ENCODE assay signal across 12 cellular contexts in the genomic region with DNA sequence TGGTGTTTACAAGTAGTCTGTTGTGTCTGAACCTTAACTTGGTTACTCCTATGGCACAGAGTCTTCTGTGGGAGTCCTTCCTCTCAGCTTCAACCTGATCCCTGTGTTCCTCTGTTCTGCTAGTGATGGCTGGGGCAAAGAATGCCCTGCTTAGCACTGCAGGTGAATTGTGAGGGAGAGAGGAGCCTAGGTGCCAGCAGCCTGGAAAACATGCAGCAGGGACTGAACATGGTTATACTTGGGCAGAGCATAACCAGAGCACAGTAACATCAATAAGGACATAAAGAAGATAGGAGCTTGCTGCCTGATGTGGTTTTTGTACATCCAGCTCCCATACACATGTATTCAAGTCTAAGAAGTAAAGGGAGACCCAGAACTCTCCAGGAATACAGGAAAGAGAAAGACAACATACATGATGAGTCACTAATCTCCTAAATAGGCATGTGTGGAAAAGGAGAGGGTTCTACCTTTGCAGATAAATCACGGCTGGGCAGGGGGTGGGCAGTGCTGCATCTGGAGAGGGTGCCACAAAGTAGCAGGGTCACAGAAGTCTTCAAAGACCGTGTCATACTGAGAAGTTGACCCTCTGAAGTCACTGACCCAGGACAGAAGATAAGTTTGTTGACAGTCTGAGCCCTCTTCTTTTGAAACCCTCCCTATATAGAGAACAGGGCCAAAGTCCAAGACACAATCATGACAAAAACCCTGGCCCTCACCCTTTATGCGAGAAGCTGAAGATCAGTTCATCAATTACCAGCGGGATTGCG.
"Had no signal": no experiment of that assay in that cellular context is flagged by ENCODE, and none has a peak within 500 bp of the region (broad histone marks: within the 10 kb centered on the region; RNA-seq: fewer than 3 reads in every experiment).

No MANE protein-coding gene starts in this region.

- H3K27ac ChIP-seq: esophagus squamous epithelium, heart left ventricle, lower lobe of right lung, tibial nerve had no signal

- H3K9me3 ChIP-seq: esophagus squamous epithelium, heart left ventricle, lower lobe of right lung, tibial nerve had no signal

- ATAC-seq: activated CD8-positive, alpha-beta T cell treated with anti-CD3 and anti-CD28 coated beads, Interleukin-2, amount 10 ng/mL, durations not matched to agents 7 days and 5 days; heart left ventricle; lower lobe of right lung had no signal

- H3K4me1 ChIP-seq: lower lobe of right lung, tibial nerve had no signal

- H3K36me3 ChIP-seq: esophagus squamous epithelium, heart left ventricle, lower lobe of right lung, tibial nerve had no signal

- H3K4me3 ChIP-seq: esophagus squamous epithelium, heart left ventricle, lower lobe of right lung, tibial nerve had no signal

- DNase-seq: activated CD4-positive, alpha-beta T cell treated with anti-CD3 and anti-CD28 coated beads for 4 hours; activated CD8-positive, alpha-beta memory T cell treated with anti-CD3 and anti-CD28 coated beads, Interleukin-2, amount 50 U/mL, for 48 hours; activated CD8-positive, alpha-beta T cell treated with anti-CD3 and anti-CD28 coated beads, Interleukin-2, amount 10 ng/mL, durations not matched to agents 7 days and 5 days; activated naive CD8-positive, alpha-beta T cell treated with anti-CD3 and anti-CD28 coated beads, Interleukin-2, amount 10 ng/mL, durations not matched to agents 7 days and 5 days; aorta; esophagus squamous epithelium; foreskin melanocyte; kidney glomerular epithelial cell; lower lobe of right lung; T-helper 9 cell had no signal

- H3K27me3 ChIP-seq: esophagus squamous epithelium, heart left ventricle, tibial nerve had no signal
